In the genomic region with DNA sequence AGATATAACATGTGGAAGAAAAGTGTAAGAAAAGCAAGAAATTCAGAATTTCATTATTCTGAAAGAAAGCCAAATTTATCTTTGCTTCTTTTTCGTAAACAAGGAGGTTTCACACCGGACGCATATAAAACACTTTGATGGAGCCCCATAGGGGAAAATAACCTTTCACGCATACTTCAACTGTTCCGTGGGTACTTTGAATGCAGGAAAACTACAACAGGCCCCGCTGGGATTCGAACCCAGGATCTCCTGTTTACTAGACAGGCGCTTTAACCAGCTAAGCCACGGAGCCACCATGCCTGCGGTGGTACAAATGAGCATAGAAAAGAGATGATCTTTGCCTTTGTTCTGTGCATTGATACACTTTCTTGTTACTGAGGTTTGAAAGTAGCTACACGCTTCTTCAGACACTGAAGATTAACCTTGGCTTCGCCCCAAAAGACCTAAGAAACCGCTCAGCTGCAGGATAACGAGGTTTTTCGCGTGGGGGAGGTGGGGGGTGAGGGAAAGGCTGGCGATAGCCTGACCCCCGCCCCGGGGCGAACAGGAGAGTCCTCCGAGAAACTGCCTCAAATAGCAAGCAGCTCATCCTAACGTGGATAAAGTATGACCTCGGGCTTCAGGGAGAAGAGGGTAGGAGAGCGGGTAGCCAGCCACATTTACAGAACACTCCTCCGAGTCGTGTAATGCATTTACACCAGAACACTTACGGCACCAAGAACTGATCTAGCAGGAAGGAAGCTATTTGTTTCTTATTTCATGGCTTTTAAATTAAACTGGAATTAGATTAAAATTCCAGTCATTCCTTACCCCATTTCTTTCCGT, we compare ENCODE assay signal across 1 cellular context.
TF ChIP-seq lines count a peak whose summit lies in the region.

No MANE protein-coding gene starts in this region.

TF ChIP-seq in GM12878, 131 proteins besides CTCF, POLR2A, EP300 and RAD21 (continued from another document):
- TF ChIP-seq ZBTB40 (IDR thresholded peaks at IDR 0.05; ENCODE audit: borderline replicate concordance) (peak; percentile 82), KDM1A (IDR thresholded peaks at IDR 0.05; ENCODE audit: borderline replicate concordance) (no peak), ZNF217 (IDR thresholded peaks at IDR 0.05) (peak; percentile 58; the same call in 1 of the 2 replicates), EZH2 (IDR thresholded peaks at IDR 0.05; ENCODE audit: borderline replicate concordance, control insufficient read depth, low read depth, low read length) (no peak), ZBTB11 (CRISPR knock-in tag; IDR thresholded peaks at IDR 0.05) (no peak), ZSCAN29 (IDR thresholded peaks at IDR 0.05) (peak; percentile 99), RBBP5 (conservative IDR thresholded peaks at IDR 0.05) (0 out of 2 replicates have a peak, but pooled peaks have one; percentile 52), POLR2AphosphoS5 (IDR thresholded peaks at IDR 0.05; ENCODE audit: low read length) (no peak), ZNF207 (IDR thresholded peaks at IDR 0.05; ENCODE audit: borderline replicate concordance) (peak; percentile 73; the same call in 1 of the 2 replicates), RB1 (IDR thresholded peaks at IDR 0.05; ENCODE audit: borderline replicate concordance) (peak; percentile 69; the same call in 1 of the 2 replicates), ZNF384 (IDR thresholded peaks at IDR 0.05; ENCODE audit: borderline replicate concordance, low read depth, low read length) (no peak), ZZZ3 (IDR thresholded peaks at IDR 0.05; ENCODE audit: control insufficient read depth, insufficient read length, low read depth) (no peak), SUZ12 (IDR thresholded peaks at IDR 0.05; ENCODE audit: unreplicated experiment) (no peak), SREBF2 (IDR thresholded peaks at IDR 0.05; ENCODE audit: low read length) (peak; percentile 95), SREBF1 (IDR thresholded peaks at IDR 0.05; ENCODE audit: low read length) (no peak)
- TF ChIP-seq, protein P1, sequence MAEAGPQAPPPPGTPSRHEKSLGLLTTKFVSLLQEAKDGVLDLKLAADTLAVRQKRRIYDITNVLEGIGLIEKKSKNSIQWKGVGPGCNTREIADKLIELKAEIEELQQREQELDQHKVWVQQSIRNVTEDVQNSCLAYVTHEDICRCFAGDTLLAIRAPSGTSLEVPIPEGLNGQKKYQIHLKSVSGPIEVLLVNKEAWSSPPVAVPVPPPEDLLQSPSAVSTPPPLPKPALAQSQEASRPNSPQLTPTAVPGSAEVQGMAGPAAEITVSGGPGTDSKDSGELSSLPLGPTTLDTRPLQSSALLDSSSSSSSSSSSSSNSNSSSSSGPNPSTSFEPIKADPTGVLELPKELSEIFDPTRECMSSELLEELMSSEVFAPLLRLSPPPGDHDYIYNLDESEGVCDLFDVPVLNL (IDR thresholded peaks at IDR 0.05; ENCODE audit: low read depth, low read length), result no peak
- TF ChIP-seq, protein P2, sequence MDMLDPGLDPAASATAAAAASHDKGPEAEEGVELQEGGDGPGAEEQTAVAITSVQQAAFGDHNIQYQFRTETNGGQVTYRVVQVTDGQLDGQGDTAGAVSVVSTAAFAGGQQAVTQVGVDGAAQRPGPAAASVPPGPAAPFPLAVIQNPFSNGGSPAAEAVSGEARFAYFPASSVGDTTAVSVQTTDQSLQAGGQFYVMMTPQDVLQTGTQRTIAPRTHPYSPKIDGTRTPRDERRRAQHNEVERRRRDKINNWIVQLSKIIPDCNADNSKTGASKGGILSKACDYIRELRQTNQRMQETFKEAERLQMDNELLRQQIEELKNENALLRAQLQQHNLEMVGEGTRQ (IDR thresholded peaks at IDR 0.05; ENCODE audit: borderline replicate concordance, low read depth, low read length), result no peak
- TF ChIP-seq, protein P3, sequence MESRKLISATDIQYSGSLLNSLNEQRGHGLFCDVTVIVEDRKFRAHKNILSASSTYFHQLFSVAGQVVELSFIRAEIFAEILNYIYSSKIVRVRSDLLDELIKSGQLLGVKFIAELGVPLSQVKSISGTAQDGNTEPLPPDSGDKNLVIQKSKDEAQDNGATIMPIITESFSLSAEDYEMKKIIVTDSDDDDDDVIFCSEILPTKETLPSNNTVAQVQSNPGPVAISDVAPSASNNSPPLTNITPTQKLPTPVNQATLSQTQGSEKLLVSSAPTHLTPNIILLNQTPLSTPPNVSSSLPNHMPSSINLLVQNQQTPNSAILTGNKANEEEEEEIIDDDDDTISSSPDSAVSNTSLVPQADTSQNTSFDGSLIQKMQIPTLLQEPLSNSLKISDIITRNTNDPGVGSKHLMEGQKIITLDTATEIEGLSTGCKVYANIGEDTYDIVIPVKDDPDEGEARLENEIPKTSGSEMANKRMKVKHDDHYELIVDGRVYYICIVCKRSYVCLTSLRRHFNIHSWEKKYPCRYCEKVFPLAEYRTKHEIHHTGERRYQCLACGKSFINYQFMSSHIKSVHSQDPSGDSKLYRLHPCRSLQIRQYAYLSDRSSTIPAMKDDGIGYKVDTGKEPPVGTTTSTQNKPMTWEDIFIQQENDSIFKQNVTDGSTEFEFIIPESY (IDR thresholded peaks at IDR 0.05), result no peak
